In genomic region chr3:183725387-183725786, GRCh38 we compare ENCODE assay signal across 17 cellular contexts. TPM values are rescaled to one million over a fixed set of nuclear protein-coding genes. Genes with fewer than 3 reads are reported as not detected.
DNase-seq lines count a peak whose midpoint lies in the region; ATAC-seq and TF ChIP-seq lines count a peak whose summit lies in the region.
"Had no signal": no experiment of that assay in that cellular context is flagged by ENCODE, and none has a peak within 500 bp of the region (broad histone marks: within the 10 kb centered on the region; RNA-seq: fewer than 3 reads in every experiment).

No MANE protein-coding gene starts in this region.

- in situ Hi-C loops in SK-MEL-5 (cut with HindIII; ENCODE audit: low pct_unique_long_range_greater_than_20kb, low sequenced_read_pairs) = no loop called here

- peaks cover 65% of the 10 kb centered on the region for H3K36me3 Mint-ChIP-seq in activated naive CD4-positive, alpha-beta T cell treated with anti-CD3 and anti-CD28 coated beads, Interleukin-2, amount 10 ng/mL, durations not matched to agents 7 days and 5 days
- H3K36me3 Mint-ChIP-seq in endodermal cell (ENCODE audit: low read depth) (peaks cover 84% of the 10 kb centered on the region), type B pancreatic cell (peaks cover 58% of the 10 kb centered on the region)
- H3K36me3 Mint-ChIP-seq in activated T-helper 17 cell treated with anti-CD3 and anti-CD28 coated beads, Interleukin-2, amount 50 U/mL, for 72 hours (ENCODE audit: low read depth) = peaks cover 100% of the 10 kb centered on the region

- H3K36me3 ChIP-seq in endodermal cell (ENCODE audit: control insufficient read depth, insufficient read depth, low read length) = peaks cover 94% of the 10 kb centered on the region

- no peaks in the 10 kb centered on the region for H3K4me1 ChIP-seq in endodermal cell (ENCODE audit: control insufficient read depth, insufficient read depth, low read length)
- H3K4me1 ChIP-seq: Peyer's patch had no signal

- no peaks in the 10 kb centered on the region for H3K27me3 Mint-ChIP-seq in activated naive CD4-positive, alpha-beta T cell treated with anti-CD3 and anti-CD28 coated beads, Interleukin-2, amount 10 ng/mL, durations not matched to agents 7 days and 5 days
- no peaks in the 10 kb centered on the region for H3K27me3 Mint-ChIP-seq in endodermal cell (ENCODE audit: insufficient read depth)
- no peaks in the 10 kb centered on the region for H3K27me3 Mint-ChIP-seq in type B pancreatic cell
- no peaks in the 10 kb centered on the region for H3K27me3 Mint-ChIP-seq in activated T-helper 17 cell treated with anti-CD3 and anti-CD28 coated beads, Interleukin-2, amount 50 U/mL, for 72 hours
- H3K27me3 Mint-ChIP-seq: B cell had no signal

- CTCF ChIA-PET in activated naive CD4-positive, alpha-beta T cell treated with anti-CD3 and anti-CD28 coated beads, Interleukin-2, amount 10 ng/mL, durations not matched to agents 7 days and 5 days (lab: Charles Lee) = no interaction called here

- no peak overlapping the region for H3K27ac ChIP-seq in endodermal cell (ENCODE audit: low read depth, low read length)
- H3K27ac ChIP-seq: Peyer's patch had no signal

- H3K27ac Mint-ChIP-seq in activated naive CD4-positive, alpha-beta T cell treated with anti-CD3 and anti-CD28 coated beads, Interleukin-2, amount 10 ng/mL, durations not matched to agents 7 days and 5 days = peak overlapping the region; percentile 54
- peak overlapping the region; percentile 65 for H3K27ac Mint-ChIP-seq in endodermal cell
- H3K27ac Mint-ChIP-seq in type B pancreatic cell = no peak overlapping the region
- H3K27ac Mint-ChIP-seq in activated T-helper 17 cell treated with anti-CD3 and anti-CD28 coated beads, Interleukin-2, amount 50 U/mL, for 72 hours = no peak overlapping the region
- H3K27ac Mint-ChIP-seq: B cell, CD14-positive monocyte had no signal

- H3K9me3 ChIP-seq in endodermal cell (ENCODE audit: control insufficient read depth, low read length) = peaks cover 7% of the 10 kb centered on the region
- H3K9me3 ChIP-seq: Peyer's patch had no signal

- no peaks in the 10 kb centered on the region for H3K27me3 ChIP-seq in endodermal cell (ENCODE audit: control insufficient read depth, insufficient read depth, low read length, poor library complexity, severe bottlenecking)
- H3K27me3 ChIP-seq: Peyer's patch had no signal

- no peaks in the 10 kb centered on the region for H3K9me3 Mint-ChIP-seq in activated naive CD4-positive, alpha-beta T cell treated with anti-CD3 and anti-CD28 coated beads, Interleukin-2, amount 10 ng/mL, durations not matched to agents 7 days and 5 days
- no peaks in the 10 kb centered on the region for H3K9me3 Mint-ChIP-seq in endodermal cell
- no peaks in the 10 kb centered on the region for H3K9me3 Mint-ChIP-seq in type B pancreatic cell
- H3K9me3 Mint-ChIP-seq in activated T-helper 17 cell treated with anti-CD3 and anti-CD28 coated beads, Interleukin-2, amount 50 U/mL, for 72 hours = no peaks in the 10 kb centered on the region

- no peaks in the 10 kb centered on the region for H3K4me1 Mint-ChIP-seq in activated naive CD4-positive, alpha-beta T cell treated with anti-CD3 and anti-CD28 coated beads, Interleukin-2, amount 10 ng/mL, durations not matched to agents 7 days and 5 days
- peaks cover 1% of the 10 kb centered on the region for H3K4me1 Mint-ChIP-seq in endodermal cell
- H3K4me1 Mint-ChIP-seq in type B pancreatic cell (ENCODE audit: unreplicated experiment) = no peaks in the 10 kb centered on the region
- H3K4me1 Mint-ChIP-seq in activated T-helper 17 cell treated with anti-CD3 and anti-CD28 coated beads, Interleukin-2, amount 50 U/mL, for 72 hours = peaks cover 4% of the 10 kb centered on the region
- H3K4me1 Mint-ChIP-seq: B cell, CD14-positive monocyte had no signal

- whole genome bisulfite sequencing in endodermal cell (ENCODE audit: insufficient coverage in 1 of 2, insufficient read length in 1 of 2), 2 experiments = 84 to 94% methylated on average over 5 to 6 of the region's 6 CpGs

- no peak for DNase-seq in activated naive CD4-positive, alpha-beta T cell treated with anti-CD3 and anti-CD28 coated beads, Interleukin-2, amount 10 ng/mL, durations not matched to agents 7 days and 5 days
- no peak for DNase-seq in activated naive CD4-positive, alpha-beta T cell treated with Interleukin-2 at 50 U/mL for 16 hours
- DNase-seq in SK-MEL-5 (ENCODE audit: low read depth, low spot score) (peak; percentile 50), endodermal cell (no peak), type B pancreatic cell (ENCODE audit: extremely low spot score, unreplicated experiment) (no peak)
- no peak for DNase-seq in stimulated activated CD8-positive, alpha-beta memory T cell treated with anti-CD3 and anti-CD28 coated beads, Interleukin-4, amount 100 ng/mL, for 48 hours
- DNase-seq: KBM-7, NCI-H1092 treated with DMSO at 0.1 percent for 48 hours, NCI-H146, NCI-H2029, NCI-H2171 treated with DMSO at 0.1 percent for 48 hours, NCI-H446, NCI-H526, Peyer's patch had no signal

- no peak overlapping the region for H3K4me3 Mint-ChIP-seq in activated naive CD4-positive, alpha-beta T cell treated with anti-CD3 and anti-CD28 coated beads, Interleukin-2, amount 10 ng/mL, durations not matched to agents 7 days and 5 days
- H3K4me3 Mint-ChIP-seq in endodermal cell (no peak overlapping the region), type B pancreatic cell (no peak overlapping the region)
- H3K4me3 Mint-ChIP-seq in activated T-helper 17 cell treated with anti-CD3 and anti-CD28 coated beads, Interleukin-2, amount 50 U/mL, for 72 hours = no peak overlapping the region
- H3K4me3 Mint-ChIP-seq: B cell had no signal

- ATAC-seq in activated T-helper 17 cell treated with anti-CD3 and anti-CD28 coated beads, Interleukin-2, amount 50 U/mL, for 72 hours (replicated peaks) = no peak

- no peak overlapping the region for H3K9ac ChIP-seq in endodermal cell (ENCODE audit: extremely low read depth, low read length, poor library complexity, severe bottlenecking)

- TF ChIP-seq CTCF in endodermal cell (conservative IDR thresholded peaks at IDR 0.05) (no peak), type B pancreatic cell (conservative IDR thresholded peaks at IDR 0.05) (no peak)

- no peak overlapping the region for H3K4me3 ChIP-seq in endodermal cell (ENCODE audit: low read length)
- H3K4me3 ChIP-seq: Peyer's patch had no signal

RNA-seq across cellular contexts. Expression of gene YEATS2, which starts 27.8 kb away (rescaled TPM):
- total RNA-seq in SK-MEL-5 (2014; rRNA removed; shearing (Covaris generic)) = 28.8 and 30.7 TPM in 2 replicates
- 24.1 and 32.9 TPM in 2 replicates for polyA plus RNA-seq in SK-MEL-5 (2015; cell fraction: cytosol; rRNA removed)
- polyA plus RNA-seq in SK-MEL-5 (2015; cell fraction: nucleus; rRNA removed) = 32.9 and 45.6 TPM in 2 replicates
- total RNA-seq in endodermal cell (10 to 100 TPM; 53.4 to 55.8 TPM), type B pancreatic cell (ENCODE audit: low replicate concordance) (47.6 and 52.5 TPM in 2 replicates)
- polyA plus RNA-seq in endodermal cell (2013, experiment 1 of 2) = 53.3 TPM
- polyA plus RNA-seq in endodermal cell (2013, experiment 2 of 2) = 52.1 TPM
- 100 to 1,000 TPM in 1 of 2 donors, 10 to 100 TPM in 1; 62.2 to 120 TPM for total RNA-seq in activated T-helper 17 cell treated with anti-CD3 and anti-CD28 coated beads, Interleukin-2, amount 50 U/mL, for 72 hours

Comparison
In these comparisons a context has a peak if more than half of its experiments do, and no peak if none do; other contexts are left out.
1. H3K27ac Mint-ChIP-seq: peak in activated naive CD4-positive, alpha-beta T cell treated with anti-CD3 and anti-CD28 coated beads, Interleukin-2, amount 10 ng/mL, durations not matched to agents 7 days and 5 days (single experiment) and endodermal cell (single experiment); none in type B pancreatic cell (single experiment) and activated T-helper 17 cell treated with anti-CD3 and anti-CD28 coated beads, Interleukin-2, amount 50 U/mL, for 72 hours (single experiment).